ENCODE assay signal across 10 cellular contexts in genomic region chr17:41837761-41838538, GRCh38. TPM values are rescaled to one million over a fixed set of nuclear protein-coding genes. Genes with fewer than 3 reads are reported as not detected.
DNase-seq lines count a peak whose midpoint lies in the region; ATAC-seq and TF ChIP-seq lines count a peak whose summit lies in the region.
"Had no signal": no experiment of that assay in that cellular context is flagged by ENCODE, and none has a peak within 500 bp of the region (broad histone marks: within the 10 kb centered on the region; RNA-seq: fewer than 3 reads in every experiment).

Gene KLHL10, plus strand, starts transcription at chr17:41837825. Its CDS starts 108 bp downstream, at chr17:41837933.

- peaks cover 8% of the 10 kb centered on the region for H3K4me1 Mint-ChIP-seq in Caco-2 (ENCODE audit: low read depth, unreplicated experiment)

- no peaks in the 10 kb centered on the region for H3K9me3 ChIP-seq in Caco-2
- no peaks in the 10 kb centered on the region for H3K9me3 ChIP-seq in endocrine pancreas (ENCODE audit: control insufficient read depth, low read length)

- peak within 1 kb of the TSS; percentile 78 for H3K4me3 Mint-ChIP-seq in Caco-2 (ENCODE audit: unreplicated experiment)

- CTCF ChIA-PET in Caco-2 (lab: Charles Lee) = interaction anchor here (0.6 to 1.0 kb wide), 3 partner anchors 27 to 132 kb away, joined by 3 to 4 read pairs (median 3); partner anchors contain the start of gene P3H4

- no peaks in the 10 kb centered on the region for H3K9me3 Mint-ChIP-seq in Caco-2 (ENCODE audit: unreplicated experiment)

- H3K36me3 Mint-ChIP-seq in Caco-2 (ENCODE audit: insufficient read depth, unreplicated experiment) = peaks cover 6% of the 10 kb centered on the region

- H3K27ac Mint-ChIP-seq in Caco-2 (ENCODE audit: unreplicated experiment) = no peak within 1 kb of the TSS

- H3K4me3 ChIP-seq in Caco-2 (ENCODE audit: low read depth, low read length) (peak within 1 kb of the TSS; percentile 74), endocrine pancreas (ENCODE audit: control insufficient read depth, insufficient read depth, low read length) (peak within 1 kb of the TSS; percentile 38)

- POLR2A ChIA-PET in Caco-2 (lab: Charles Lee) = interaction anchor here (0.9 kb wide), 1 partner anchor 81 kb away, joined by 3 read pairs; no protein-coding TSS in a partner anchor

- H3K27me3 Mint-ChIP-seq in Caco-2 (ENCODE audit: insufficient read depth, unreplicated experiment) = no peaks in the 10 kb centered on the region

- H3K36me3 ChIP-seq in Caco-2 (ENCODE audit: control insufficient read depth, insufficient read depth, low read length) (no peaks in the 10 kb centered on the region), endocrine pancreas (ENCODE audit: control insufficient read depth, insufficient read depth, low read length) (no peaks in the 10 kb centered on the region)

- no peak for ATAC-seq in GM19463 (IDR thresholded peaks at IDR 0.05; ENCODE audit: unreplicated experiment)
- no peak for ATAC-seq in HG03139 (IDR thresholded peaks at IDR 0.05; ENCODE audit: unreplicated experiment)
- no peak for ATAC-seq in HG03342 (IDR thresholded peaks at IDR 0.05; ENCODE audit: unreplicated experiment)

- no TSS peak for BruUV-seq in Caco-2 (replicated peaks; lab: Mats Ljungman, UMichigan)

- H3K27me3 ChIP-seq in Caco-2 (replicated peaks; ENCODE audit: control insufficient read depth, insufficient read depth, low read length) (no peaks in the 10 kb centered on the region), endocrine pancreas (ENCODE audit: control insufficient read depth, insufficient read depth, low read length) (no peaks in the 10 kb centered on the region)

- intact Hi-C loops in Caco-2 (cut with micrococcal nuclease; ENCODE audit: unreplicated experiment) (no loop called here), posterior vena cava (cut with DNase I) (no loop called here)

- TF ChIP-seq CTCF in Caco-2 (IDR thresholded peaks at IDR 0.05; ENCODE audit: insufficient read depth in 1 of 2, low read depth in 1 of 2, low read length in 1 of 2, severe bottlenecking in 1 of 2, unreplicated experiment in 1 of 2) = no peak

- H3K9ac ChIP-seq in endocrine pancreas (ENCODE audit: control insufficient read depth, insufficient read depth, low read length) = peak within 1 kb of the TSS; percentile 48

- H3K4me1 ChIP-seq in Caco-2 (0 out of 2 replicates have a peak, but pooled peaks cover 3% of the 10 kb centered on the region), endocrine pancreas (ENCODE audit: control insufficient read depth, insufficient read depth, low read length) (no peaks in the 10 kb centered on the region)

- DNase-seq in Caco-2 = no peak
- peak; percentile 6 for DNase-seq in OCI-M1 (lab: John Stamatoyannopoulos, UW)
- DNase-seq in posterior vena cava (ENCODE audit: low spot score) = peak; percentile 67
- DNase-seq in cortex of kidney (lab: John Stamatoyannopoulos, UW) = no peak
- DNase-seq: activated CD4-positive, alpha-beta T cell treated with anti-CD3 and anti-CD28 coated beads, Interleukin-2, amount 50 U/mL, for 1 hour; NCI-H526 treated with DMSO at 0.1 percent for 48 hours had no signal

RNA-seq across cellular contexts. Expression of gene KLHL10, which starts in this region (rescaled TPM):
- total RNA-seq in Caco-2 (2022) = not detected in 2 replicates
- total RNA-seq in posterior vena cava = under 1 TPM; 0.32 to 0.43 TPM

Comparison
In these comparisons a context has a peak if more than half of its experiments do, and no peak if none do; other contexts are left out.
1. Peak in DNase-seq in posterior vena cava; RNA of the gene not detected or under 1 TPM.